Comparison of ENCODE assay signal across 15 cellular contexts in the genomic region with DNA sequence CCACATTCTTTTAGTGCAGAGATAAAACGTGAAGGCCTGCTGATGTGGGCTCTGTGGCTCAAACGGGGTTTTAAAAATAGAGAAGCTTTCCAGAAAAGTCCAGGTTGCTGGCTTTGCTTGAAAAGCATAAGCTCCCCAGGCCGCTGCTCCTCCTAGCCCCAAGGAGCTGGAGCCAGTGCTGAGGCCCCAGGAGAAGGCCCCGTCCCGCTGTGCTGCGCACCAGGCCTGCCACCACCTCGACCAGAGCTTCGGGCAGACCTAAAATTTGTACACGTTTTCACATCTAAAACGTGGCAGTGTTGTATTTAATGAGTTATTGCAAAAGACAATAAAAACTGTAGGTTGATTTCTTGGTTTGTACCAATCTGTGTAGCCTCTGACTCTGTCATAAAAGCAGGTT. TPM values are rescaled to one million over a fixed set of nuclear protein-coding genes. Genes with fewer than 3 reads are reported as not detected.
DNase-seq lines count a peak whose midpoint lies in the region; ATAC-seq and TF ChIP-seq lines count a peak whose summit lies in the region.
"Had no signal": no experiment of that assay in that cellular context is flagged by ENCODE, and none has a peak within 500 bp of the region (broad histone marks: within the 10 kb centered on the region; RNA-seq: fewer than 3 reads in every experiment).

No MANE protein-coding gene starts in this region.

- ATAC-seq in heart left ventricle = no peak
- no peak for ATAC-seq in left cardiac atrium
- no peak for ATAC-seq in GM18873 (IDR thresholded peaks at IDR 0.05; ENCODE audit: low FRiP score, unreplicated experiment)

- DNase-seq in heart left ventricle (no peak), left cardiac atrium (no peak), immature natural killer cell (no peak), 8988T (no peak), NCI-H2107 treated with DMSO at 0.1 percent for 48 hours (lab: John Stamatoyannopoulos, UW; ENCODE audit: unreplicated experiment) (no peak)
- no peak for DNase-seq in activated CD4-positive, alpha-beta memory T cell treated with anti-CD3 and anti-CD28 coated beads for 36 hours
- DNase-seq: activated CD4-positive, CD25-positive, alpha-beta regulatory T cell treated with anti-CD3 and anti-CD28 coated beads, Interleukin-2, amount 50 U/mL, for 72 hours; amygdala; effector CD8-positive, alpha-beta T cell; glutamatergic neuron; mesendoderm; NCI-H524 treated with DMSO at 0.1 percent for 48 hours had no signal

- intact Hi-C loops in heart left ventricle (cut with DNase I) (loop anchor here in 1 of 10 donors (5.0 kb wide), 1 partner anchor 35 kb away; no protein-coding TSS in a partner anchor), left cardiac atrium (cut with DNase I) (no loop called here)
- intact Hi-C loops in activated CD4-positive, alpha-beta memory T cell treated with anti-CD3 and anti-CD28 coated beads for 36 hours (cut with micrococcal nuclease) = no loop called here

- H3K4me1 Mint-ChIP-seq in activated CD4-positive, alpha-beta memory T cell treated with anti-CD3 and anti-CD28 coated beads for 36 hours (ENCODE audit: low read depth) = peaks cover 35% of the 10 kb centered on the region
- peaks cover 14 to 38% of the 10 kb centered on the region in 2 donors for H3K4me1 Mint-ChIP-seq in immature natural killer cell

- TF ChIP-seq CTCF in heart left ventricle (IDR thresholded peaks at IDR 0.05) = no peak

- H3K27me3 ChIP-seq in heart left ventricle (no peaks in the 10 kb centered on the region), subcutaneous abdominal adipose tissue (ENCODE audit: control insufficient read depth in 5 of 5, insufficient read depth in 4 of 5, low read length in 5 of 5) (no peaks in the 10 kb centered on the region)
- H3K27me3 ChIP-seq: right atrium auricular region had no signal

- POLR2A ChIA-PET in activated CD4-positive, alpha-beta memory T cell treated with anti-CD3 and anti-CD28 coated beads for 36 hours (lab: Charles Lee) = interaction anchor here (1.0 kb wide), 1 partner anchor 46 kb away, joined by 3 read pairs; no protein-coding TSS in a partner anchor

- peak overlapping the region; percentile 81 for H3K27ac Mint-ChIP-seq in activated CD4-positive, alpha-beta memory T cell treated with anti-CD3 and anti-CD28 coated beads for 36 hours
- H3K27ac Mint-ChIP-seq in immature natural killer cell = peak overlapping the region; percentile 25 to 83 (median 70)

- WGBS in heart left ventricle, 4 donors = 60 to 78% (median 70%) methylated on average over 10 of the region's 10 CpGs

- peak overlapping the region; percentile 35 for H3K4me3 Mint-ChIP-seq in activated CD4-positive, alpha-beta memory T cell treated with anti-CD3 and anti-CD28 coated beads for 36 hours
- peak overlapping the region in 2 of 5 donors; percentile 37 to 60 for H3K4me3 Mint-ChIP-seq in immature natural killer cell

- CTCF ChIA-PET in activated CD4-positive, alpha-beta memory T cell treated with anti-CD3 and anti-CD28 coated beads for 36 hours (lab: Charles Lee) = interaction anchor here (1.0 to 2.3 kb wide), 6 partner anchors 10 to 127 kb away, joined by 3 to 8 read pairs (median 4); a partner anchor contains a TSS

- peaks cover 3% of the 10 kb centered on the region for H3K36me3 Mint-ChIP-seq in activated CD4-positive, alpha-beta memory T cell treated with anti-CD3 and anti-CD28 coated beads for 36 hours
- no peaks in the 10 kb centered on the region for H3K36me3 Mint-ChIP-seq in immature natural killer cell

- H3K9me3 ChIP-seq in heart left ventricle (no peaks in the 10 kb centered on the region), subcutaneous abdominal adipose tissue (ENCODE audit: control insufficient read depth in 5 of 5, low read length in 5 of 5) (no peaks in the 10 kb centered on the region)
- H3K9me3 ChIP-seq: right atrium auricular region had no signal

- no peaks in the 10 kb centered on the region for H3K36me3 ChIP-seq in heart left ventricle
- peaks cover 0 to 6% (median 4%) of the 10 kb centered on the region in 5 donors for H3K36me3 ChIP-seq in subcutaneous abdominal adipose tissue (ENCODE audit: control insufficient read depth in 5 of 5, insufficient read depth in 5 of 5, low read length in 5 of 5)
- H3K36me3 ChIP-seq: right atrium auricular region had no signal

- H3K27ac ChIP-seq in heart left ventricle = peak overlapping the region in 10 of 12 donors; percentile 13 to 69 (median 54)
- peak overlapping the region; percentile 70 for H3K27ac ChIP-seq in subcutaneous abdominal adipose tissue (ENCODE audit: low read depth, low read length)

- peak overlapping the region in 1 of 5 donors; percentile 39 for H3K9ac ChIP-seq in subcutaneous abdominal adipose tissue (ENCODE audit: low read length in 5 of 5)

- TF ChIP-seq POLR2A in heart left ventricle (IDR thresholded peaks at IDR 0.05) = no peak

- H3K27me3 Mint-ChIP-seq in activated CD4-positive, alpha-beta memory T cell treated with anti-CD3 and anti-CD28 coated beads for 36 hours = no peaks in the 10 kb centered on the region
- H3K27me3 Mint-ChIP-seq in immature natural killer cell (ENCODE audit: low read depth in 3 of 3) = peaks cover 0 to 5% (median 3%) of the 10 kb centered on the region in 3 donors

- H3K4me3 ChIP-seq in heart left ventricle (peak overlapping the region in 3 of 12 donors; percentile 3 to 12 (median 4)), subcutaneous abdominal adipose tissue (ENCODE audit: low read depth in 1 of 5, low read length in 5 of 5) (no peak overlapping the region)
- H3K4me3 ChIP-seq: right atrium auricular region had no signal

- H3K9me3 Mint-ChIP-seq in activated CD4-positive, alpha-beta memory T cell treated with anti-CD3 and anti-CD28 coated beads for 36 hours = no peaks in the 10 kb centered on the region
- H3K9me3 Mint-ChIP-seq in immature natural killer cell = no peaks in the 10 kb centered on the region

- H3K4me1 ChIP-seq in heart left ventricle (peaks cover 13 to 86% (median 75%) of the 10 kb centered on the region in 12 donors), subcutaneous abdominal adipose tissue (ENCODE audit: control insufficient read depth in 5 of 5, insufficient read depth in 5 of 5, low read length in 5 of 5) (peaks cover 7 to 86% (median 22%) of the 10 kb centered on the region in 5 donors)

RNA-seq across cellular contexts. Expression of a gene that starts 42.0 kb away (rescaled TPM):
- total RNA-seq in heart left ventricle (100 to 1,000 TPM in 1 of 9 donors, 10 to 100 TPM in 8; 43.6 to 116 (median 53.7) TPM), left cardiac atrium (10 to 100 TPM; 71.6 to 82.2 TPM)
- polyA plus RNA-seq in heart left ventricle (10 to 100 TPM; 26.6 to 69.5 TPM), immature natural killer cell (10 to 100 TPM; 14.8 to 25.6 (median 19.4) TPM)
- 10 to 100 TPM; 68.1 to 68.5 TPM for total RNA-seq in activated CD4-positive, alpha-beta memory T cell treated with anti-CD3 and anti-CD28 coated beads for 36 hours
